Comparison of ENCODE assay signal across 8 cellular contexts in the genomic region with DNA sequence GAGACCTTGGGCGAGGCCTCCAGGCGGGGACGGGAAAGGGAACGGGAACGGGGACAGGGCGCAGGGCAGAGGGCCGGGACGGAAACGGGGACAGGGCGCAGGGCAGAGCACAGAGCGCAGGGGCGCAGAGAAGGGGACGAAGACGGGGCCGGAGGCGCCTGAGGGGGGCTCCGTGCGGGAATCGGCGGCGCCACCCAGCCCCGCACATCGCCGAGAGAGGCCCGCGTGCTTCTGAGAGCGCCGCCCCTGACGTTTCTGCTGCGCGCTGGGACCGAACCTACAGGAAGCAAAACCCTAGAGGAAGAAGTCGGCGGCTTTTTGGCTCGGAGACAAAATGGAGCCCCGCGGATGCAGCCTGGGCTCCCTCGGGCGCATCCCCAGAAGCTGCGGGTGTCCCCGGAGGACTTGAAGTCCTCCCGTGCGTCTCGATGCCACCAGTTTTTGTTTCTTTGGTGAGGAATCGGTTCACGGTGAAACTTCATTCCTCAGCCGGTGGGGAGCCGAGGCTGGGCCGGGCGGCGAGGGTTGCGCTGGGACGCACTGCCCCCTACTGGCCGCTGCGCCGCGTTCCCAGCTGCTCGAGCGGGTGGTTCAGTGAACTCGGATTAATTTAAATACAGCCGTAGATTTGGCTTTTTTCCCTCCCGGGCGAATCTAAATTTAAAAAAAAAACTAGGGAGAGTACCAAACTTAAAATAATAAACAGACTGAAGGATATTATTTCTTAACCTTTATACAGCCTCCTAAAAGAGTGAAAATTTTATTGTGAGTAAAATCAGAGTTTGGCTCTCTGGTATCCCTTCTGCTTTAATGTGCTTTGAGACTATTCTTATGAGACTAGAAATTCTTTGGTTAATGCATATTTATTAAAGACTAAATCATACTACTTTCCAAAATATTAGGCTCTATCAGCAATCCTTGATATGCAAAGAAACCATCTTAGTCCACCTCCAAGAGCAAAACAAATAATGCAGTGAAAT.
DNase-seq lines count a peak whose midpoint lies in the region; ATAC-seq and TF ChIP-seq lines count a peak whose summit lies in the region.

No MANE protein-coding gene starts in this region.

- H3K79me2 ChIP-seq in PC-9 (ENCODE audit: low read depth) = no peaks in the 10 kb centered on the region

- BruUV-seq in PC-9 (replicated peaks; lab: Mats Ljungman, UMichigan) = TSS peak; percentile 34

- H3F3A ChIP-seq in PC-9 (ENCODE audit: insufficient read depth, low read depth) = 0 out of 2 replicates have a peak, but pooled peaks cover 3% of the 10 kb centered on the region

- H3K27ac ChIP-seq in CD8-positive, alpha-beta memory T cell (ENCODE audit: low read depth, low read length) = no peak overlapping the region
- peak overlapping the region; percentile 60 for H3K27ac ChIP-seq in PC-9

- peaks cover 8% of the 10 kb centered on the region for H3K4me1 ChIP-seq in CD8-positive, alpha-beta memory T cell (ENCODE audit: insufficient read depth, low read length)
- peaks cover 14% of the 10 kb centered on the region for H3K4me1 ChIP-seq in PC-9 (replicated peaks; ENCODE audit: insufficient read depth)

- intact Hi-C loops in PC-9 (cut with micrococcal nuclease; ENCODE audit: unreplicated experiment) = loop anchor here (1.0 to 5.0 kb wide), 5 partner anchors 133 to 382 kb away; partner anchors contain the start of gene ARGLU1

- peaks cover 0 to 2% (median 0%) of the 10 kb centered on the region in 5 donors for H3K9me3 Mint-ChIP-seq in CD8-positive, alpha-beta memory T cell
- H3K9me3 Mint-ChIP-seq in natural killer cell treated with Interleukin-12 subunit alpha and Interleukin-12 subunit beta and Interleukin-15 and Interleukin-18, amount 100 ng/mL, for 72 hours = no peaks in the 10 kb centered on the region
- H3K9me3 Mint-ChIP-seq in stimulated activated naive B cell treated with anti-CD40 and anti-IgM and Interleukin-4, amounts not matched to agents 10 μg/mL and 1 μg/mL and 100 μg/mL, for 72 hours = no peaks in the 10 kb centered on the region

- H3K4me3 Mint-ChIP-seq in CD8-positive, alpha-beta memory T cell = peak overlapping the region; percentile 68 to 88 (median 76)
- H3K4me3 Mint-ChIP-seq in natural killer cell treated with Interleukin-12 subunit alpha and Interleukin-12 subunit beta and Interleukin-15 and Interleukin-18, amount 100 ng/mL, for 72 hours = peak overlapping the region; percentile 67
- peak overlapping the region; percentile 84 to 90 for H3K4me3 Mint-ChIP-seq in stimulated activated naive B cell treated with anti-CD40 and anti-IgM and Interleukin-4, amounts not matched to agents 10 μg/mL and 1 μg/mL and 100 μg/mL, for 72 hours

- H3K4me2 ChIP-seq in PC-9 = peak overlapping the region; percentile 72

- H3K9me3 ChIP-seq in CD8-positive, alpha-beta memory T cell (ENCODE audit: low read length) = no peaks in the 10 kb centered on the region
- no peaks in the 10 kb centered on the region; the same call in 1 of the 2 replicates for H3K9me3 ChIP-seq in PC-9 (ENCODE audit: insufficient read depth, low read depth)

- TF ChIP-seq CTCF in PC-9 (conservative IDR thresholded peaks at IDR 0.05) (peak; percentile 97), fibroblast of the aortic adventitia (IDR thresholded peaks at IDR 0.05; ENCODE audit: insufficient read depth, low read length) (peak; percentile 88)

- H3K27me3 Mint-ChIP-seq in CD8-positive, alpha-beta memory T cell = peaks cover 8 to 30% of the 10 kb centered on the region in 2 donors
- H3K27me3 Mint-ChIP-seq in natural killer cell treated with Interleukin-12 subunit alpha and Interleukin-12 subunit beta and Interleukin-15 and Interleukin-18, amount 100 ng/mL, for 72 hours = peaks cover 19 to 34% of the 10 kb centered on the region in 2 donors
- H3K27me3 Mint-ChIP-seq in stimulated activated naive B cell treated with anti-CD40 and anti-IgM and Interleukin-4, amounts not matched to agents 10 μg/mL and 1 μg/mL and 100 μg/mL, for 72 hours = peaks cover 14 to 38% of the 10 kb centered on the region in 2 donors

- peak overlapping the region in 1 of 8 donors; percentile 22 for H3K27ac Mint-ChIP-seq in CD8-positive, alpha-beta memory T cell
- no peak overlapping the region for H3K27ac Mint-ChIP-seq in natural killer cell treated with Interleukin-12 subunit alpha and Interleukin-12 subunit beta and Interleukin-15 and Interleukin-18, amount 100 ng/mL, for 72 hours
- H3K27ac Mint-ChIP-seq in stimulated activated naive B cell treated with anti-CD40 and anti-IgM and Interleukin-4, amounts not matched to agents 10 μg/mL and 1 μg/mL and 100 μg/mL, for 72 hours = peak overlapping the region; percentile 90

- peak; percentile 18 to 56 (median 45) for DNase-seq in CD8-positive, alpha-beta memory T cell
- DNase-seq in GM19240 (ENCODE audit: insufficient read length, low spot score) (peak; percentile 35), PC-9 (peak; percentile 59 to 85), fibroblast of the aortic adventitia (ENCODE audit: low read depth) (peak; percentile 54)
- peak; percentile 50 for DNase-seq in activated effector memory CD4-positive, alpha-beta T cell treated with Interleukin-2 at 50 U/mL for 16 hours
- DNase-seq in natural killer cell treated with Interleukin-12 subunit alpha and Interleukin-12 subunit beta and Interleukin-15 and Interleukin-18, amount 100 ng/mL, for 72 hours (ENCODE audit: low spot score) = peak; percentile 65
- DNase-seq in stimulated activated naive B cell treated with anti-CD40 and anti-IgM and Interleukin-4, amounts not matched to agents 10 μg/mL and 1 μg/mL and 100 μg/mL, for 72 hours = peak; percentile 70

- H3K36me3 Mint-ChIP-seq in CD8-positive, alpha-beta memory T cell = no peaks in the 10 kb centered on the region
- H3K36me3 Mint-ChIP-seq in natural killer cell treated with Interleukin-12 subunit alpha and Interleukin-12 subunit beta and Interleukin-15 and Interleukin-18, amount 100 ng/mL, for 72 hours = no peaks in the 10 kb centered on the region
- H3K36me3 Mint-ChIP-seq in stimulated activated naive B cell treated with anti-CD40 and anti-IgM and Interleukin-4, amounts not matched to agents 10 μg/mL and 1 μg/mL and 100 μg/mL, for 72 hours = no peaks in the 10 kb centered on the region

- ATAC-seq in HG03442 (IDR thresholded peaks at IDR 0.05; ENCODE audit: unreplicated experiment) = peak; percentile 93
- peak; percentile 88 to 91 for ATAC-seq in natural killer cell treated with Interleukin-12 subunit alpha and Interleukin-12 subunit beta and Interleukin-15 and Interleukin-18, amount 100 ng/mL, for 72 hours
- peak; percentile 92 to 93 for ATAC-seq in stimulated activated naive B cell treated with anti-CD40 and anti-IgM and Interleukin-4, amounts not matched to agents 10 μg/mL and 1 μg/mL and 100 μg/mL, for 72 hours (replicated peaks)

- peak overlapping the region; percentile 90 for H2AFZ ChIP-seq in PC-9

- H4K20me1 ChIP-seq in PC-9 (ENCODE audit: insufficient read depth) = no peaks in the 10 kb centered on the region

- H3K4me1 Mint-ChIP-seq in CD8-positive, alpha-beta memory T cell = peaks cover 6 to 16% (median 13%) of the 10 kb centered on the region in 3 donors
- H3K4me1 Mint-ChIP-seq in natural killer cell treated with Interleukin-12 subunit alpha and Interleukin-12 subunit beta and Interleukin-15 and Interleukin-18, amount 100 ng/mL, for 72 hours (ENCODE audit: low read depth in 2 of 2) = peaks cover 0 to 3% of the 10 kb centered on the region in 2 donors
- H3K4me1 Mint-ChIP-seq in stimulated activated naive B cell treated with anti-CD40 and anti-IgM and Interleukin-4, amounts not matched to agents 10 μg/mL and 1 μg/mL and 100 μg/mL, for 72 hours = peaks cover 10 to 14% of the 10 kb centered on the region in 2 donors

- no peaks in the 10 kb centered on the region for H3K9me2 ChIP-seq in PC-9 (ENCODE audit: insufficient read depth)

- H3K27me3 ChIP-seq in CD8-positive, alpha-beta memory T cell (ENCODE audit: insufficient read depth, low read length, poor library complexity, severe bottlenecking) = no peaks in the 10 kb centered on the region
- no peaks in the 10 kb centered on the region for H3K27me3 ChIP-seq in PC-9 (ENCODE audit: insufficient read depth, low read depth)

- POLR2A ChIA-PET in CD8-positive, alpha-beta memory T cell (lab: Charles Lee) = no interaction called here
- POLR2A ChIA-PET in PC-9 (lab: Charles Lee; ENCODE audit: unreplicated experiment) = no interaction called here

- H3K4me3 ChIP-seq in CD8-positive, alpha-beta memory T cell (ENCODE audit: low read length) = peak overlapping the region; percentile 59
- H3K4me3 ChIP-seq in PC-9 (peak overlapping the region; percentile 76), fibroblast of the aortic adventitia (ENCODE audit: low read depth, low read length) (peak overlapping the region; percentile 63)

- no peaks in the 10 kb centered on the region for H3K36me3 ChIP-seq in CD8-positive, alpha-beta memory T cell (ENCODE audit: insufficient read depth, low read length)
- H3K36me3 ChIP-seq in PC-9 (ENCODE audit: low read depth) = no peaks in the 10 kb centered on the region

- CTCF ChIA-PET in CD8-positive, alpha-beta memory T cell (lab: Charles Lee) = interaction anchor here (1.1 kb wide), 1 partner anchor 15 kb away, joined by 3 read pairs; no protein-coding TSS in a partner anchor
- CTCF ChIA-PET in PC-9 (lab: Charles Lee) = interaction anchor here (0.6 to 0.9 kb wide), 2 partner anchors 383 to 396 kb away, joined by 3 to 4 read pairs; partner anchors contain the start of gene EFNB2
